1 cellular context compared by ENCODE assay signal in the genomic region with DNA sequence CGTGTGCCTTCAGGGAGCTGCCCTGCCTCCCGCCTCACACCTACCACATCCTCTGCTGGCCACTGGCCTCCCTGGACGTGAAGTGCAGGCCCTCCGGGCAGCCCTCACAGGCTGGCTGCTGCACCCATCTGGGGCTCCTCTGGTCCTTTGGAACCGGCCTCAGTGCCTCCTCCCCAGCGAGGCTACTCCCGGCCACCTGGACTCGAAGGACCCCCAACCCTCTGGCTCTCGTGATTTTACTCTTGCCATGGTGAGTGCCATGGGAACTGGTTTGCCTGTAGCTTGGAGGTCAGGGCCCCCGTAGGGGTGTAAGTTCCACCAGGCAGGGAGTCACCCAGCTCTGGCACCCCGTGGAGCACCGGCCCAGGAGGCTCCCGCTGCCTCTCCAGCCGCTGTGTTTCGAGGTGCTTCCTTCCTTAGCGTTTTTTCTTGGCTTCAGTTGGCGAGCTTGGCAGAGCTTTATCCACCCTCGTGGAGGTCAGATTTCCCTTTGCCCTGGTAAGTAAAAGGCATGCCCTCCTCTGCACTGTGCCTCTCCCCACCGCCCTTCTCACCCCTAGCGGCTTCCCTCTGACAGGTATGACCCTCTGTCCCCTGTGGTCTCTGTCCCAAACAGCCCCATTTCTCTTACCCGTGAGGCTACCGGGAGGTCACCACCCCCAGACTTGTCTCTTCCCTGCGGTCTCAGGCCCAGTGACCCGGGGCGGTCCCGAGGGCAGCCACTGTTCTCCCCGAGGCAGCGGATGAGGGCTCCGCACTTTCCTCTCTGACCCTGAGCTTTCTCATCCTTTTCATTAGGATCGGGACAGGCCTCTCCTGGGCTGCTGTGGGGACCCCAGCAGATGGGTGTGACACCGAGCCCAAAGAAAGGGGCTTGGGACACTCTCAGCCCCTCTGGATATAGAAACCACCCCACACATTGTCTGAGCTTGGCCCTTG.
TF ChIP-seq lines count a peak whose summit lies in the region.

No MANE protein-coding gene starts in this region.

TF ChIP-seq in GM23338, 12 proteins besides CTCF, POLR2A, EP300 and RAD21 (continued from another document):
- TF ChIP-seq REST (IDR thresholded peaks at IDR 0.05; ENCODE audit: unreplicated experiment) (no peak), POLR2AphosphoS5 (IDR thresholded peaks at IDR 0.05; ENCODE audit: low read depth) (no peak), NANOG (IDR thresholded peaks at IDR 0.05; ENCODE audit: borderline replicate concordance) (no peak), STAT1 (IDR thresholded peaks at IDR 0.05; ENCODE audit: unreplicated experiment) (no peak), EZH2 (IDR thresholded peaks at IDR 0.05; ENCODE audit: low read depth, unreplicated experiment) (no peak), ZNF114 (CRISPR knock-in tag; IDR thresholded peaks at IDR 0.05) (no peak), CREB1 (CRISPR knock-in tag; IDR thresholded peaks at IDR 0.05; ENCODE audit: low read depth) (no peak)
